11 cellular contexts compared by ENCODE assay signal in the genomic region with DNA sequence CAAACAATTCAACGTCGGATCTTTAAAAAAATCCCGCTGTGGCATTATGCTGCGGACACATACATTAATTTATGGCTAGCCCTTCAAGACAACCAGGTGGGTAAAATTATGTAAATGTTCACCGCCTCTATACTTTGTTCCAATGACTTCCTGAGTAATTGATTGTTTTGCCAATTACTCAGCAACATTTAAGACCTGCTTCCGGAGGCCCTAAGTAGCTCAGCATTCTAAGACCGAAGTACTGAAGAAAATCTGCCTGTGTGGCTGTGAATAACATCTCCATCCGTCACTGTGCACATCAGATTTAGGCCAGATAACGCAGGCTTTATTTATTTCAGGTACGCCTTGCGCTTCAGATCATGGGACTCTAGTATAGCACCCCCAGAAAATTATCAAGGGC. TPM values are rescaled to one million over a fixed set of nuclear protein-coding genes. Genes with fewer than 3 reads are reported as not detected.
DNase-seq lines count a peak whose midpoint lies in the region; ATAC-seq and TF ChIP-seq lines count a peak whose summit lies in the region.
"Had no signal": no experiment of that assay in that cellular context is flagged by ENCODE, and none has a peak within 500 bp of the region (broad histone marks: within the 10 kb centered on the region; RNA-seq: fewer than 3 reads in every experiment).

No MANE protein-coding gene starts in this region.

- POLR2A ChIA-PET in activated CD4-positive, alpha-beta memory T cell treated with anti-CD3 and anti-CD28 coated beads for 36 hours (lab: Charles Lee), result interaction anchor here (0.6 to 2.1 kb wide), 12 partner anchors 13 to 962 kb away, joined by 3 to 12 read pairs (median 4); a partner anchor contains a TSS
- POLR2A ChIA-PET in GM10248 (lab: Yijun Ruan, JAX), result interaction anchor here (0.6 kb wide), 1 partner anchor 256 kb away, joined by 4 read pairs; no protein-coding TSS in a partner anchor

- peaks cover 20% of the 10 kb centered on the region for H3K27me3 Mint-ChIP-seq in activated naive CD4-positive, alpha-beta T cell treated with anti-CD3 and anti-CD28 coated beads, Interleukin-2, amount 10 ng/mL, durations not matched to agents 7 days and 5 days
- no peaks in the 10 kb centered on the region for H3K27me3 Mint-ChIP-seq in activated CD4-positive, alpha-beta memory T cell treated with anti-CD3 and anti-CD28 coated beads for 36 hours
- no peaks in the 10 kb centered on the region for H3K27me3 Mint-ChIP-seq in stimulated activated naive CD8-positive, alpha-beta T cell treated with anti-CD3 and anti-CD28 coated beads, Interleukin-15, amount 100 ng/mL, for 72 hours

- H3K36me3 Mint-ChIP-seq in activated naive CD4-positive, alpha-beta T cell treated with anti-CD3 and anti-CD28 coated beads, Interleukin-2, amount 10 ng/mL, durations not matched to agents 7 days and 5 days, result peaks cover 2% of the 10 kb centered on the region
- no peaks in the 10 kb centered on the region for H3K36me3 Mint-ChIP-seq in activated CD4-positive, alpha-beta memory T cell treated with anti-CD3 and anti-CD28 coated beads for 36 hours

- H3K9me3 Mint-ChIP-seq in activated naive CD4-positive, alpha-beta T cell treated with anti-CD3 and anti-CD28 coated beads, Interleukin-2, amount 10 ng/mL, durations not matched to agents 7 days and 5 days, result peaks cover 5% of the 10 kb centered on the region
- H3K9me3 Mint-ChIP-seq in activated CD4-positive, alpha-beta memory T cell treated with anti-CD3 and anti-CD28 coated beads for 36 hours, result no peaks in the 10 kb centered on the region
- H3K9me3 Mint-ChIP-seq in stimulated activated naive CD8-positive, alpha-beta T cell treated with anti-CD3 and anti-CD28 coated beads, Interleukin-15, amount 100 ng/mL, for 72 hours, result no peaks in the 10 kb centered on the region

- peak overlapping the region; percentile 95 for H3K27ac Mint-ChIP-seq in activated naive CD4-positive, alpha-beta T cell treated with anti-CD3 and anti-CD28 coated beads, Interleukin-2, amount 10 ng/mL, durations not matched to agents 7 days and 5 days
- H3K27ac Mint-ChIP-seq in activated CD4-positive, alpha-beta memory T cell treated with anti-CD3 and anti-CD28 coated beads for 36 hours, result peak overlapping the region; percentile 88
- H3K27ac Mint-ChIP-seq in stimulated activated naive CD8-positive, alpha-beta T cell treated with anti-CD3 and anti-CD28 coated beads, Interleukin-15, amount 100 ng/mL, for 72 hours, result peak overlapping the region in 1 of 2 donors; percentile 92

- H3K4me3 Mint-ChIP-seq in activated naive CD4-positive, alpha-beta T cell treated with anti-CD3 and anti-CD28 coated beads, Interleukin-2, amount 10 ng/mL, durations not matched to agents 7 days and 5 days, result peak overlapping the region; percentile 61
- H3K4me3 Mint-ChIP-seq in activated CD4-positive, alpha-beta memory T cell treated with anti-CD3 and anti-CD28 coated beads for 36 hours, result peak overlapping the region; percentile 60
- peak overlapping the region; percentile 77 to 78 for H3K4me3 Mint-ChIP-seq in stimulated activated naive CD8-positive, alpha-beta T cell treated with anti-CD3 and anti-CD28 coated beads, Interleukin-15, amount 100 ng/mL, for 72 hours

- H3K4me1 Mint-ChIP-seq in activated naive CD4-positive, alpha-beta T cell treated with anti-CD3 and anti-CD28 coated beads, Interleukin-2, amount 10 ng/mL, durations not matched to agents 7 days and 5 days, result peaks cover 46% of the 10 kb centered on the region
- H3K4me1 Mint-ChIP-seq in activated CD4-positive, alpha-beta memory T cell treated with anti-CD3 and anti-CD28 coated beads for 36 hours (ENCODE audit: low read depth), result peaks cover 34% of the 10 kb centered on the region
- peaks cover 28% of the 10 kb centered on the region for H3K4me1 Mint-ChIP-seq in stimulated activated naive CD8-positive, alpha-beta T cell treated with anti-CD3 and anti-CD28 coated beads, Interleukin-15, amount 100 ng/mL, for 72 hours

- ATAC-seq in HG03060 (IDR thresholded peaks at IDR 0.05; ENCODE audit: low read depth, unreplicated experiment) (peak; percentile 42), left colon (no peak)
- ATAC-seq in stimulated activated naive CD8-positive, alpha-beta T cell treated with anti-CD3 and anti-CD28 coated beads, Interleukin-15, amount 100 ng/mL, for 72 hours, result peak; percentile 32

- intact Hi-C loops in activated CD4-positive, alpha-beta memory T cell treated with anti-CD3 and anti-CD28 coated beads for 36 hours (cut with micrococcal nuclease), result loop anchor here (1.0 kb wide), 4 partner anchors 8 to 125 kb away; a partner anchor contains a TSS
- intact Hi-C loops in left colon (cut with DNase I, micrococcal nuclease), result loop anchor here (5.0 to 10.0 kb wide), 2 partner anchors 142 to 325 kb away; no protein-coding TSS in a partner anchor

- CTCF ChIA-PET in activated naive CD4-positive, alpha-beta T cell treated with anti-CD3 and anti-CD28 coated beads, Interleukin-2, amount 10 ng/mL, durations not matched to agents 7 days and 5 days (lab: Charles Lee), result interaction anchor here (0.8 to 4.7 kb wide), 13 partner anchors 11 to 330 kb away, joined by 3 to 65 read pairs (median 17); a partner anchor contains a TSS
- CTCF ChIA-PET in activated CD4-positive, alpha-beta memory T cell treated with anti-CD3 and anti-CD28 coated beads for 36 hours (lab: Charles Lee), result interaction anchor here (0.8 to 7.8 kb wide), 18 partner anchors 10 to 329 kb away, joined by 3 to 97 read pairs (median 10); a partner anchor contains a TSS
- CTCF ChIA-PET in GM10248 (lab: Yijun Ruan, JAX), result interaction anchor here (0.6 to 4.9 kb wide), 11 partner anchors 10 to 330 kb away, joined by 3 to 32 read pairs (median 5); a partner anchor contains a TSS

- TF ChIP-seq CTCF in GM10248 (IDR thresholded peaks at IDR 0.05; ENCODE audit: control extremely low read depth, extremely low read depth, low read depth, missing control alignments), result no peak

- peak; percentile 42 for DNase-seq in activated naive CD4-positive, alpha-beta T cell treated with anti-CD3 and anti-CD28 coated beads, Interleukin-2, amount 10 ng/mL, durations not matched to agents 7 days and 5 days
- no peak for DNase-seq in activated naive CD4-positive, alpha-beta T cell (lab: John Stamatoyannopoulos, UW)
- DNase-seq in activated CD4-positive, alpha-beta memory T cell treated with anti-CD3 and anti-CD28 coated beads for 36 hours, result peak; percentile 40
- DNase-seq in stimulated activated naive CD8-positive, alpha-beta T cell treated with anti-CD3 and anti-CD28 coated beads, Interleukin-15, amount 100 ng/mL, for 72 hours, result no peak
- DNase-seq in GM10248 (ENCODE audit: extremely low spot score), result no peak
- no peak for DNase-seq in left colon
- no peak for DNase-seq in DMS79 (lab: John Stamatoyannopoulos, UW)
- DNase-seq: NCI-H1436 treated with DMSO at 0.1 percent for 48 hours had no signal

RNA-seq across cellular contexts. Expression of a gene that starts 23.3 kb away (rescaled TPM):
- 1 to 10 TPM; 8.7 to 9.7 TPM for total RNA-seq in activated CD4-positive, alpha-beta memory T cell treated with anti-CD3 and anti-CD28 coated beads for 36 hours
- 10 to 100 TPM; 44.9 to 47.4 TPM for total RNA-seq in left colon

RNA-seq across cellular contexts. Expression of a gene that starts 39.3 kb away (rescaled TPM):
- total RNA-seq in activated CD4-positive, alpha-beta memory T cell treated with anti-CD3 and anti-CD28 coated beads for 36 hours, result 100 to 1,000 TPM; 109 to 114 TPM
- 1 to 10 TPM; 1.8 to 3.5 TPM for total RNA-seq in left colon
- total RNA-seq: lung microvascular endothelial cell had no signal

RNA-seq across cellular contexts. Expression of a gene that starts 43.5 kb away (rescaled TPM):
- total RNA-seq in activated CD4-positive, alpha-beta memory T cell treated with anti-CD3 and anti-CD28 coated beads for 36 hours, result 10 to 100 TPM; 25.2 to 26.2 TPM
- 1 to 10 TPM; 1.6 to 3.2 TPM for total RNA-seq in left colon
- total RNA-seq: H1, lung microvascular endothelial cell had no signal

Comparison
In these comparisons a context has a peak if more than half of its experiments do, and no peak if none do; other contexts are left out.
1. DNase-seq: peak in activated naive CD4-positive, alpha-beta T cell treated with anti-CD3 and anti-CD28 coated beads, Interleukin-2, amount 10 ng/mL, durations not matched to agents 7 days and 5 days (single experiment) and activated CD4-positive, alpha-beta memory T cell treated with anti-CD3 and anti-CD28 coated beads for 36 hours (single experiment); none in activated naive CD4-positive, alpha-beta T cell (0 of 4), stimulated activated naive CD8-positive, alpha-beta T cell treated with anti-CD3 and anti-CD28 coated beads, Interleukin-15, amount 100 ng/mL, for 72 hours (0 of 2), GM10248 (single experiment), left colon (0 of 2) and DMS79 (single experiment).
2. RNA of a gene that starts 23.3 kb away (total RNA-seq): 44.9 to 47.4 TPM in left colon; 8.7 to 9.7 TPM in activated CD4-positive, alpha-beta memory T cell treated with anti-CD3 and anti-CD28 coated beads for 36 hours; every median in the first group is over 4 times any median in the second.
3. RNA of a gene that starts 39.3 kb away (total RNA-seq): 109 to 114 TPM in activated CD4-positive, alpha-beta memory T cell treated with anti-CD3 and anti-CD28 coated beads for 36 hours; 1.8 to 3.5 TPM in left colon; every median in the first group is over 10 times any median in the second.
4. RNA of a gene that starts 43.5 kb away (total RNA-seq): 25.2 to 26.2 TPM in activated CD4-positive, alpha-beta memory T cell treated with anti-CD3 and anti-CD28 coated beads for 36 hours; 1.6 to 3.2 TPM in left colon; every median in the first group is over 4 times any median in the second.
5. Peak in every context shown above with its lines, with median percentiles within 50 percentile points of each other: H3K4me3 Mint-ChIP-seq.